Comparison of ENCODE assay signal across 13 cellular contexts in genomic region chr12:103279444-103279843, GRCh38.
A peak's percentile ranks its signal among the peaks of the same experiment; 100 is the strongest.
DNase-seq lines count a peak whose midpoint lies in the region; ATAC-seq and TF ChIP-seq lines count a peak whose summit lies in the region.
"Had no signal": no experiment of that assay in that cellular context is flagged by ENCODE, and none has a peak within 500 bp of the region (broad histone marks: within the 10 kb centered on the region; RNA-seq: fewer than 3 reads in every experiment).

No MANE protein-coding gene starts in this region.

- H3K27ac ChIP-seq in osteoblast (ENCODE audit: low read depth, low read length): no peak overlapping the region
- H3K27ac ChIP-seq: tibial artery had no signal

- H3K27me3 ChIP-seq in osteoblast (ENCODE audit: insufficient read depth, low read length): no peaks in the 10 kb centered on the region
- H3K27me3 ChIP-seq: tibial artery had no signal

- DNase-seq in activated naive CD4-positive, alpha-beta T cell treated with anti-CD3 and anti-CD28 coated beads, Interleukin-2, amount 10 ng/mL, durations not matched to agents 7 days and 5 days: no peak
- DNase-seq in activated naive CD4-positive, alpha-beta T cell (lab: John Stamatoyannopoulos, UW): no peak
- DNase-seq in stimulated activated naive B cell treated with anti-CD40 and anti-IgM and Interleukin-4, amounts not matched to agents 10 μg/mL and 1 μg/mL and 100 μg/mL, for 72 hours: no peak
- no peak for DNase-seq in stimulated activated CD8-positive, alpha-beta memory T cell treated with anti-CD3 and anti-CD28 coated beads, Interleukin-4, amount 100 ng/mL, for 48 hours
- DNase-seq in osteoblast (ENCODE audit: insufficient read length, low spot score, missing footprints) (no peak), islet precursor cell (no peak)
- DNase-seq: effector CD8-positive, alpha-beta T cell; left colon; tibial artery had no signal

- H3K4me2 ChIP-seq in osteoblast (ENCODE audit: insufficient read depth, low read length): no peak overlapping the region

- H4K20me1 ChIP-seq in osteoblast (ENCODE audit: insufficient read depth, low read length): no peaks in the 10 kb centered on the region

- H3K4me3 ChIP-seq in osteoblast (ENCODE audit: insufficient read depth, low read length): no peak overlapping the region
- H3K4me3 ChIP-seq: HAP-1, tibial artery had no signal

- no peak overlapping the region for H2AFZ ChIP-seq in osteoblast (ENCODE audit: low read length)

- no peaks in the 10 kb centered on the region for H3K36me3 ChIP-seq in osteoblast (ENCODE audit: insufficient read depth, low read length)
- H3K36me3 ChIP-seq: HAP-1, tibial artery had no signal

- CTCF ChIA-PET in activated naive CD4-positive, alpha-beta T cell treated with anti-CD3 and anti-CD28 coated beads, Interleukin-2, amount 10 ng/mL, durations not matched to agents 7 days and 5 days (lab: Charles Lee): interaction anchor here (1.0 kb wide), 1 partner anchor 269 kb away, joined by 3 read pairs; no protein-coding TSS in a partner anchor

- H3K4me1 Mint-ChIP-seq in activated naive CD4-positive, alpha-beta T cell treated with anti-CD3 and anti-CD28 coated beads, Interleukin-2, amount 10 ng/mL, durations not matched to agents 7 days and 5 days: peaks cover 17% of the 10 kb centered on the region
- H3K4me1 Mint-ChIP-seq in stimulated activated naive B cell treated with anti-CD40 and anti-IgM and Interleukin-4, amounts not matched to agents 10 μg/mL and 1 μg/mL and 100 μg/mL, for 72 hours: peaks cover 7 to 8% of the 10 kb centered on the region in 2 donors

- H3K27me3 Mint-ChIP-seq in activated naive CD4-positive, alpha-beta T cell treated with anti-CD3 and anti-CD28 coated beads, Interleukin-2, amount 10 ng/mL, durations not matched to agents 7 days and 5 days: no peaks in the 10 kb centered on the region
- no peaks in the 10 kb centered on the region for H3K27me3 Mint-ChIP-seq in stimulated activated naive B cell treated with anti-CD40 and anti-IgM and Interleukin-4, amounts not matched to agents 10 μg/mL and 1 μg/mL and 100 μg/mL, for 72 hours
- H3K27me3 Mint-ChIP-seq: B cell had no signal

- no peaks in the 10 kb centered on the region for H3K36me3 Mint-ChIP-seq in activated naive CD4-positive, alpha-beta T cell treated with anti-CD3 and anti-CD28 coated beads, Interleukin-2, amount 10 ng/mL, durations not matched to agents 7 days and 5 days
- H3K36me3 Mint-ChIP-seq in stimulated activated naive B cell treated with anti-CD40 and anti-IgM and Interleukin-4, amounts not matched to agents 10 μg/mL and 1 μg/mL and 100 μg/mL, for 72 hours: peaks cover 4 to 6% of the 10 kb centered on the region in 2 donors

- H3K9me3 Mint-ChIP-seq in activated naive CD4-positive, alpha-beta T cell treated with anti-CD3 and anti-CD28 coated beads, Interleukin-2, amount 10 ng/mL, durations not matched to agents 7 days and 5 days: no peaks in the 10 kb centered on the region
- no peaks in the 10 kb centered on the region for H3K9me3 Mint-ChIP-seq in stimulated activated naive B cell treated with anti-CD40 and anti-IgM and Interleukin-4, amounts not matched to agents 10 μg/mL and 1 μg/mL and 100 μg/mL, for 72 hours

- peak overlapping the region; percentile 42 for H3K27ac Mint-ChIP-seq in activated naive CD4-positive, alpha-beta T cell treated with anti-CD3 and anti-CD28 coated beads, Interleukin-2, amount 10 ng/mL, durations not matched to agents 7 days and 5 days
- H3K27ac Mint-ChIP-seq in stimulated activated naive B cell treated with anti-CD40 and anti-IgM and Interleukin-4, amounts not matched to agents 10 μg/mL and 1 μg/mL and 100 μg/mL, for 72 hours: no peak overlapping the region
- H3K27ac Mint-ChIP-seq: B cell had no signal

- no peak for TF ChIP-seq CTCF in osteoblast (IDR thresholded peaks at IDR 0.05; ENCODE audit: extremely low read depth, low read depth, low read length)

- H3K4me1 ChIP-seq in osteoblast (ENCODE audit: insufficient read depth, low read length): no peaks in the 10 kb centered on the region
- H3K4me1 ChIP-seq: HAP-1, tibial artery had no signal

- H3K79me2 ChIP-seq in osteoblast (ENCODE audit: insufficient read depth, low read length): no peaks in the 10 kb centered on the region

- H3K4me3 Mint-ChIP-seq in activated naive CD4-positive, alpha-beta T cell treated with anti-CD3 and anti-CD28 coated beads, Interleukin-2, amount 10 ng/mL, durations not matched to agents 7 days and 5 days: no peak overlapping the region
- no peak overlapping the region for H3K4me3 Mint-ChIP-seq in stimulated activated naive B cell treated with anti-CD40 and anti-IgM and Interleukin-4, amounts not matched to agents 10 μg/mL and 1 μg/mL and 100 μg/mL, for 72 hours
- H3K4me3 Mint-ChIP-seq: B cell had no signal

- H3K9me3 ChIP-seq in osteoblast (ENCODE audit: low read depth, low read length): peaks cover 2% of the 10 kb centered on the region
- H3K9me3 ChIP-seq: HAP-1, tibial artery had no signal

- ATAC-seq in GM21786 (IDR thresholded peaks at IDR 0.05; ENCODE audit: unreplicated experiment) (peak; percentile 96), HG03521 (IDR thresholded peaks at IDR 0.05; ENCODE audit: unreplicated experiment) (peak; percentile 95)
- peak; percentile 79 to 86 for ATAC-seq in stimulated activated naive B cell treated with anti-CD40 and anti-IgM and Interleukin-4, amounts not matched to agents 10 μg/mL and 1 μg/mL and 100 μg/mL, for 72 hours (replicated peaks)
- ATAC-seq: left colon had no signal
